1 cellular context compared by ENCODE assay signal in the genomic region with DNA sequence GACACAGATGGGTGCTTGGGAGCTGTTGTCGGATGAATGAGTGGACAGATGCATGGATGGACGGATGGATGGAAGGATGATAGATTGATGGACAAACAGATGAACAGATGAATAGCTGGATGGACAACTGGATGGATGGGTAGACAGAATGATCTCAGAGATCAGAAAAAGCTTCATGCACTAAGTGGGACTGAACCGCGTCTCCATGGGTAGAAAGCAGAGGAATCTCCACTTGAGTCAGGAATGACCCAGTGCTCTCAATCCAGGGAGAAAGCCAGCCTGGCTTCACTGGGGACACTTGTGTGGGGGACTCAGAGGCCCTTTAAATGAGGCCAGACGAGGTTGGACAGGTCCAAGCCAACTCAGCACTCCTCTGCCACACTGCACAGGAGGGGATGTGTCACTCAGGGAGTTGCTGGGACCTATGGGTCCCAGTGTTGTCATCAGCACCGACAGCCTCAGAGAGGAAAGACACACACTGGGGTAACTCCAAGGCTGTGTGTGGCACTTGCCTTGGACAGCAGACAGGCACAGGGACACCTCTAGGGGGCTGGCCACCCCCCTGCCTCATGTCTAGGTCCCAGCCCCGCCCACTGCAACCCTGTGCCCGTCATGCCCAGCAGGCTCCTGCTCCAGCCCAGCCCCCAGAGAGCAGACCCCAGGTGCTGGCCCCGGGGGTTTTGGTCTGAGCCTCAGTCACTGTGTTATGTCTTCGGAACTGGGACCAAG.
TF ChIP-seq lines count a peak whose summit lies in the region.

No MANE protein-coding gene starts in this region.

TF ChIP-seq in K562, 482 proteins besides CTCF, POLR2A, EP300 and RAD21 (continues in another document):
- peak in 1 of 2 experiments; percentile 35; a peak in 1 of 4 replicates for TF ChIP-seq KDM4B (IDR thresholded peaks at IDR 0.05; ENCODE audit: borderline replicate concordance in 2 of 2, low read depth in 1 of 2)
- no peak for TF ChIP-seq ZKSCAN3 (CRISPR knock-in tag; IDR thresholded peaks at IDR 0.05)
- TF ChIP-seq CBFB (CRISPR knock-in tag; IDR thresholded peaks at IDR 0.05) = no peak
- no peak for TF ChIP-seq ZNF766 (CRISPR knock-in tag; conservative IDR thresholded peaks at IDR 0.05)
- TF ChIP-seq SMC3 (conservative IDR thresholded peaks at IDR 0.05; ENCODE audit: insufficient read depth, low read depth, low read length) = no peak
- TF ChIP-seq NCOA1 (IDR thresholded peaks at IDR 0.05; ENCODE audit: low read depth) = no peak
- no peak for TF ChIP-seq SAP30 (IDR thresholded peaks at IDR 0.05; ENCODE audit: borderline replicate concordance, insufficient read depth, low read depth, low read length, poor library complexity, severe bottlenecking)
- no peak for TF ChIP-seq ILK (tag; IDR thresholded peaks at IDR 0.05; ENCODE audit: borderline replicate concordance, low read depth)
- no peak for TF ChIP-seq POLR2AphosphoS2 (IDR thresholded peaks at IDR 0.05; ENCODE audit: low read length)
- TF ChIP-seq, protein P1, sequence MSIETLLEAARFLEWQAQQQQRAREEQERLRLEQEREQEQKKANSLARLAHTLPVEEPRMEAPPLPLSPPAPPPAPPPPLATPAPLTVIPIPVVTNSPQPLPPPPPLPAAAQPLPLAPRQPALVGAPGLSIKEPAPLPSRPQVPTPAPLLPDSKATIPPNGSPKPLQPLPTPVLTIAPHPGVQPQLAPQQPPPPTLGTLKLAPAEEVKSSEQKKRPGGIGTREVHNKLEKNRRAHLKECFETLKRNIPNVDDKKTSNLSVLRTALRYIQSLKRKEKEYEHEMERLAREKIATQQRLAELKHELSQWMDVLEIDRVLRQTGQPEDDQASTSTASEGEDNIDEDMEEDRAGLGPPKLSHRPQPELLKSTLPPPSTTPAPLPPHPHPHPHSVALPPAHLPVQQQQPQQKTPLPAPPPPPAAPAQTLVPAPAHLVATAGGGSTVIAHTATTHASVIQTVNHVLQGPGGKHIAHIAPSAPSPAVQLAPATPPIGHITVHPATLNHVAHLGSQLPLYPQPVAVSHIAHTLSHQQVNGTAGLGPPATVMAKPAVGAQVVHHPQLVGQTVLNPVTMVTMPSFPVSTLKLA (conservative IDR thresholded peaks at IDR 0.05) = no peak
- TF ChIP-seq SRSF3 (IDR thresholded peaks at IDR 0.05; ENCODE audit: insufficient read depth, low read length) = no peak
- TF ChIP-seq, protein P2, sequence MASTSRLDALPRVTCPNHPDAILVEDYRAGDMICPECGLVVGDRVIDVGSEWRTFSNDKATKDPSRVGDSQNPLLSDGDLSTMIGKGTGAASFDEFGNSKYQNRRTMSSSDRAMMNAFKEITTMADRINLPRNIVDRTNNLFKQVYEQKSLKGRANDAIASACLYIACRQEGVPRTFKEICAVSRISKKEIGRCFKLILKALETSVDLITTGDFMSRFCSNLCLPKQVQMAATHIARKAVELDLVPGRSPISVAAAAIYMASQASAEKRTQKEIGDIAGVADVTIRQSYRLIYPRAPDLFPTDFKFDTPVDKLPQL (IDR thresholded peaks at IDR 0.05; ENCODE audit: extremely low read depth, insufficient read length) = no peak
- TF ChIP-seq FIP1L1 (IDR thresholded peaks at IDR 0.05; ENCODE audit: low read depth, low read length, poor library complexity, severe bottlenecking) = no peak
- no peak for TF ChIP-seq ZBTB8A (IDR thresholded peaks at IDR 0.05; ENCODE audit: partially characterized antibody)
- TF ChIP-seq, protein P3, sequence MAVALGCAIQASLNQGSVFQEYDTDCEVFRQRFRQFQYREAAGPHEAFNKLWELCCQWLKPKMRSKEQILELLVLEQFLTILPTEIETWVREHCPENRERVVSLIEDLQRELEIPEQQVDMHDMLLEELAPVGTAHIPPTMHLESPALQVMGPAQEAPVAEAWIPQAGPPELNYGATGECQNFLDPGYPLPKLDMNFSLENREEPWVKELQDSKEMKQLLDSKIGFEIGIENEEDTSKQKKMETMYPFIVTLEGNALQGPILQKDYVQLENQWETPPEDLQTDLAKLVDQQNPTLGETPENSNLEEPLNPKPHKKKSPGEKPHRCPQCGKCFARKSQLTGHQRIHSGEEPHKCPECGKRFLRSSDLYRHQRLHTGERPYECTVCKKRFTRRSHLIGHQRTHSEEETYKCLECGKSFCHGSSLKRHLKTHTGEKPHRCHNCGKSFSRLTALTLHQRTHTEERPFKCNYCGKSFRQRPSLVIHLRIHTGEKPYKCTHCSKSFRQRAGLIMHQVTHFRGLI (CRISPR knock-in tag; IDR thresholded peaks at IDR 0.05) = no peak
- TF ChIP-seq JUN (IDR thresholded peaks at IDR 0.05; ENCODE audit: borderline replicate concordance, low read depth, low read length) = no peak
- no peak for TF ChIP-seq JUN (CRISPR knock-in tag; IDR thresholded peaks at IDR 0.05; ENCODE audit: borderline replicate concordance)
- TF ChIP-seq, protein P4, sequence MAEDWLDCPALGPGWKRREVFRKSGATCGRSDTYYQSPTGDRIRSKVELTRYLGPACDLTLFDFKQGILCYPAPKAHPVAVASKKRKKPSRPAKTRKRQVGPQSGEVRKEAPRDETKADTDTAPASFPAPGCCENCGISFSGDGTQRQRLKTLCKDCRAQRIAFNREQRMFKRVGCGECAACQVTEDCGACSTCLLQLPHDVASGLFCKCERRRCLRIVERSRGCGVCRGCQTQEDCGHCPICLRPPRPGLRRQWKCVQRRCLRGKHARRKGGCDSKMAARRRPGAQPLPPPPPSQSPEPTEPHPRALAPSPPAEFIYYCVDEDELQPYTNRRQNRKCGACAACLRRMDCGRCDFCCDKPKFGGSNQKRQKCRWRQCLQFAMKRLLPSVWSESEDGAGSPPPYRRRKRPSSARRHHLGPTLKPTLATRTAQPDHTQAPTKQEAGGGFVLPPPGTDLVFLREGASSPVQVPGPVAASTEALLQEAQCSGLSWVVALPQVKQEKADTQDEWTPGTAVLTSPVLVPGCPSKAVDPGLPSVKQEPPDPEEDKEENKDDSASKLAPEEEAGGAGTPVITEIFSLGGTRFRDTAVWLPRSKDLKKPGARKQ (CRISPR knock-in tag; IDR thresholded peaks at IDR 0.05) = no peak
- TF ChIP-seq ZNF695 (CRISPR knock-in tag; IDR thresholded peaks at IDR 0.05) = no peak
- TF ChIP-seq, protein P5, sequence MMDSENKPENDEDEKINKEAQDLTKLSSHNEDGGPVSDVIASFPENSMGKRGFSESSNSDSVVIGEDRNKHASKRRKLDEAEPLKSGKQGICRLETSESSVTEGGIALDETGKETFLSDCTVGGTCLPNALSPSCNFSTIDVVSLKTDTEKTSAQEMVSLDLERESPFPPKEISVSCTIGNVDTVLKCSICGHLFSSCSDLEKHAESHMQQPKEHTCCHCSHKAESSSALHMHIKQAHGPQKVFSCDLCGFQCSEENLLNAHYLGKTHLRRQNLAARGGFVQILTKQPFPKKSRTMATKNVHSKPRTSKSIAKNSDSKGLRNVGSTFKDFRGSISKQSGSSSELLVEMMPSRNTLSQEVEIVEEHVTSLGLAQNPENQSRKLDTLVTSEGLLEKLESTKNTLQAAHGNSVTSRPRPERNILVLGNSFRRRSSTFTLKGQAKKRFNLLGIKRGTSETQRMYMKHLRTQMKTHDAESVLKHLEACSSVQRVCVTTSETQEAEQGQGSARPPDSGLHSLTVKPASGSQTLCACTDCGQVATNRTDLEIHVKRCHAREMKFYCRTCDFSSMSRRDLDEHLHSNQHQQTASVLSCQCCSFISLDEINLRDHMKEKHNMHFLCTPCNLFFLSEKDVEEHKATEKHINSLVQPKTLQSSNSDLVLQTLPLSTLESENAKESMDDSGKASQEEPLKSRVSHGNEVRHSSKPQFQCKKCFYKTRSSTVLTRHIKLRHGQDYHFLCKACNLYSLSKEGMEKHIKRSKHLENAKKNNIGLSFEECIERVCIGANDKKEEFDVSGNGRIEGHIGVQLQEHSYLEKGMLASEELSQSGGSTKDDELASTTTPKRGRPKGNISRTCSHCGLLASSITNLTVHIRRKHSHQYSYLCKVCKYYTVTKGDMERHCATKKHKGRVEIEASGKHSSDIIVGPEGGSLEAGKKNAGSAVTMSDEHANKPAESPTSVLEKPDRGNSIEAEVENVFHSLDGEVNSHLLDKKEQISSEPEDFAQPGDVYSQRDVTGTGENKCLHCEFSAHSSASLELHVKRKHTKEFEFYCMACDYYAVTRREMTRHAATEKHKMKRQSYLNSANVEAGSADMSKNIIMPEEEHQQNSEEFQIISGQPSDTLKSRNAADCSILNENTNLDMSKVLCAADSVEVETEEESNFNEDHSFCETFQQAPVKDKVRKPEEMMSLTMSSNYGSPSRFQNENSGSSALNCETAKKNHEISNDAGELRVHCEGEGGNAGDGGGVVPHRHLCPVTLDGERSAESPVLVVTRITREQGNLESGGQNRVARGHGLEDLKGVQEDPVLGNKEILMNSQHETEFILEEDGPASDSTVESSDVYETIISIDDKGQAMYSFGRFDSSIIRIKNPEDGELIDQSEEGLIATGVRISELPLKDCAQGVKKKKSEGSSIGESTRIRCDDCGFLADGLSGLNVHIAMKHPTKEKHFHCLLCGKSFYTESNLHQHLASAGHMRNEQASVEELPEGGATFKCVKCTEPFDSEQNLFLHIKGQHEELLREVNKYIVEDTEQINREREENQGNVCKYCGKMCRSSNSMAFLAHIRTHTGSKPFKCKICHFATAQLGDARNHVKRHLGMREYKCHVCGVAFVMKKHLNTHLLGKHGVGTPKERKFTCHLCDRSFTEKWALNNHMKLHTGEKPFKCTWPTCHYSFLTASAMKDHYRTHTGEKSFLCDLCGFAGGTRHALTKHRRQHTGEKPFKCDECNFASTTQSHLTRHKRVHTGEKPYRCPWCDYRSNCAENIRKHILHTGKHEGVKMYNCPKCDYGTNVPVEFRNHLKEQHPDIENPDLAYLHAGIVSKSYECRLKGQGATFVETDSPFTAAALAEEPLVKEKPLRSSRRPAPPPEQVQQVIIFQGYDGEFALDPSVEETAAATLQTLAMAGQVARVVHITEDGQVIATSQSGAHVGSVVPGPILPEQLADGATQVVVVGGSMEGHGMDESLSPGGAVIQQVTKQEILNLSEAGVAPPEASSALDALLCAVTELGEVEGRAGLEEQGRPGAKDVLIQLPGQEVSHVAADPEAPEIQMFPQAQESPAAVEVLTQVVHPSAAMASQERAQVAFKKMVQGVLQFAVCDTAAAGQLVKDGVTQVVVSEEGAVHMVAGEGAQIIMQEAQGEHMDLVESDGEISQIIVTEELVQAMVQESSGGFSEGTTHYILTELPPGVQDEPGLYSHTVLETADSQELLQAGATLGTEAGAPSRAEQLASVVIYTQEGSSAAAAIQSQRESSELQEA (IDR thresholded peaks at IDR 0.05; ENCODE audit: low read depth) = no peak
- TF ChIP-seq TBP (optimal IDR thresholded peaks at IDR 0.05; ENCODE audit: low read depth, low read length) = no peak
- TF ChIP-seq, protein P6, sequence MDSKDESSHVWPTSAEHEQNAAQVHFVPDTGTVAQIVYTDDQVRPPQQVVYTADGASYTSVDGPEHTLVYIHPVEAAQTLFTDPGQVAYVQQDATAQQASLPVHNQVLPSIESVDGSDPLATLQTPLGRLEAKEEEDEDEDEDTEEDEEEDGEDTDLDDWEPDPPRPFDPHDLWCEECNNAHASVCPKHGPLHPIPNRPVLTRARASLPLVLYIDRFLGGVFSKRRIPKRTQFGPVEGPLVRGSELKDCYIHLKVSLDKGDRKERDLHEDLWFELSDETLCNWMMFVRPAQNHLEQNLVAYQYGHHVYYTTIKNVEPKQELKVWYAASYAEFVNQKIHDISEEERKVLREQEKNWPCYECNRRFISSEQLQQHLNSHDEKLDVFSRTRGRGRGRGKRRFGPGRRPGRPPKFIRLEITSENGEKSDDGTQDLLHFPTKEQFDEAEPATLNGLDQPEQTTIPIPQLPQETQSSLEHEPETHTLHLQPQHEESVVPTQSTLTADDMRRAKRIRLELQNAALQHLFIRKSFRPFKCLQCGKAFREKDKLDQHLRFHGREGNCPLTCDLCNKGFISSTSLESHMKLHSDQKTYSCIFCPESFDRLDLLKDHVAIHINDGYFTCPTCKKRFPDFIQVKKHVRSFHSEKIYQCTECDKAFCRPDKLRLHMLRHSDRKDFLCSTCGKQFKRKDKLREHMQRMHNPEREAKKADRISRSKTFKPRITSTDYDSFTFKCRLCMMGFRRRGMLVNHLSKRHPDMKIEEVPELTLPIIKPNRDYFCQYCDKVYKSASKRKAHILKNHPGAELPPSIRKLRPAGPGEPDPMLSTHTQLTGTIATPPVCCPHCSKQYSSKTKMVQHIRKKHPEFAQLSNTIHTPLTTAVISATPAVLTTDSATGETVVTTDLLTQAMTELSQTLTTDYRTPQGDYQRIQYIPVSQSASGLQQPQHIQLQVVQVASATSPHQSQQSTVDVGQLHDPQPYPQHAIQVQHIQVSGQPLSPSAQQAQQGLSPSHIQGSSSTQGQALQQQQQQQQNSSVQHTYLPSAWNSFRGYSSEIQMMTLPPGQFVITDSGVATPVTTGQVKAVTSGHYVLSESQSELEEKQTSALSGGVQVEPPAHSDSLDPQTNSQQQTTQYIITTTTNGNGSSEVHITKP (IDR thresholded peaks at IDR 0.05; ENCODE audit: partially characterized antibody) = peak; percentile 87
- TF ChIP-seq TCF7 (IDR thresholded peaks at IDR 0.05; ENCODE audit: borderline replicate concordance) = no peak
- TF ChIP-seq, protein P7, sequence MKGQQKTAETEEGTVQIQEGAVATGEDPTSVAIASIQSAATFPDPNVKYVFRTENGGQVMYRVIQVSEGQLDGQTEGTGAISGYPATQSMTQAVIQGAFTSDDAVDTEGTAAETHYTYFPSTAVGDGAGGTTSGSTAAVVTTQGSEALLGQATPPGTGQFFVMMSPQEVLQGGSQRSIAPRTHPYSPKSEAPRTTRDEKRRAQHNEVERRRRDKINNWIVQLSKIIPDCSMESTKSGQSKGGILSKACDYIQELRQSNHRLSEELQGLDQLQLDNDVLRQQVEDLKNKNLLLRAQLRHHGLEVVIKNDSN (CRISPR knock-in tag; IDR thresholded peaks at IDR 0.05) = peak; percentile 45
- TF ChIP-seq, protein P8, sequence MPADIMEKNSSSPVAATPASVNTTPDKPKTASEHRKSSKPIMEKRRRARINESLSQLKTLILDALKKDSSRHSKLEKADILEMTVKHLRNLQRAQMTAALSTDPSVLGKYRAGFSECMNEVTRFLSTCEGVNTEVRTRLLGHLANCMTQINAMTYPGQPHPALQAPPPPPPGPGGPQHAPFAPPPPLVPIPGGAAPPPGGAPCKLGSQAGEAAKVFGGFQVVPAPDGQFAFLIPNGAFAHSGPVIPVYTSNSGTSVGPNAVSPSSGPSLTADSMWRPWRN (IDR thresholded peaks at IDR 0.05; ENCODE audit: low read depth) = no peak
- TF ChIP-seq ATF7 (IDR thresholded peaks at IDR 0.05) = no peak
- TF ChIP-seq ZNF239 (CRISPR knock-in tag; IDR thresholded peaks at IDR 0.05) = no peak
- no peak for TF ChIP-seq KLF10 (CRISPR knock-in tag; IDR thresholded peaks at IDR 0.05)
- no peak for TF ChIP-seq TAF7 (tag; IDR thresholded peaks at IDR 0.05)
- TF ChIP-seq RAD51 (IDR thresholded peaks at IDR 0.05; ENCODE audit: borderline replicate concordance, low read depth) = no peak
- no peak for TF ChIP-seq SMARCC2 (IDR thresholded peaks at IDR 0.05; ENCODE audit: low read depth)
- no peak for TF ChIP-seq TEAD2 (tag; IDR thresholded peaks at IDR 0.05)
- TF ChIP-seq ZNF830 (CRISPR knock-in tag; IDR thresholded peaks at IDR 0.05) = no peak
- TF ChIP-seq CXXC5 (CRISPR knock-in tag; IDR thresholded peaks at IDR 0.05) = no peak
- 0 out of 2 replicates have a peak, but pooled peaks have one; percentile 55 for TF ChIP-seq ZNF184 (CRISPR knock-in tag; IDR thresholded peaks at IDR 0.05)
